Comparison of ENCODE assay signal across 15 cellular contexts in the genomic region with DNA sequence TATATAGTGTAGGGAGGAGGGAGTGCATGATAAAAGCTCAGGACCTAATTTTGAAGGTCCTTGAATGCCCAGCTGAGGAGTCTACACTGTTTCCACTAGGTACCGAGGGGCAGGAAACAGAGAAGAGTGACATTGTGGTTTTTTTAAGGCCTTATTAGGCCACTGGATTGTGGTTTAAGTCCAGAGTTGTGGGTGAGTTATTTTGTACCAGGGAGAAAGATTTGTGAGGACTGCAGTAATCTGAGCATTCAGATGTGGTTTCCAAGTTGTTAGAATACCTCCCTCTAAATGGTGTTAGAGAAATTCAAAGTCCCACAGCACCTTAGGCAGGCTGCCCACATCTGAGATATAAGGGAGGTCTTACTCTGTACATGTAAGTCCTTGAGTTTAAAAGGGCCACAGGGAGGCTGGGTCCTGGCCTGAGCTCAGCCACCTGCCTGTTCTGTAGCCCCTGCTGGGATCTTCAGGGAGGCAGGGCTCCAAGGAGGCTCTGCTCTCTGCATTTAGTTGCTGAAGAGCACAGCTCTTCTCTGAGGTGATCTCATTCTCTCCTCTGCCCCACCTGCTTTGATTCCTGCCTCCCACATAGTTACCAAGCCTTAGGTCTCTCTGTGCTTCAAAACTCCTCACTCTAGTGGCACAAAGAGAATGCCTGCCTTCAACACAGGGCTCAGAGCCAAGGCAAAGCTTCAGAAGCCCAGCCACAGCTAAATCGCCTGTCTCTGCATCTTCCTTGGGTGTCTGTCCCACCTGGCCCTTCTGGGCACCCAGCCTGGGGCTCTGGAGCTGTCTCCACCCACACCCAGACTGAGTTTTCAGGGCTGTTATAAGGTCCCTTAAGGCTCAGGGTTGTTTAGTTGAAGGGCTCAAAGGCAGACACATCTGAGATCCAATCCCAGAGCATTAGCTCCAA.
DNase-seq lines count a peak whose midpoint lies in the region; ATAC-seq, FAIRE-seq and TF ChIP-seq lines count a peak whose summit lies in the region.
"Had no signal": no experiment of that assay in that cellular context is flagged by ENCODE, and none has a peak within 500 bp of the region (broad histone marks: within the 10 kb centered on the region; RNA-seq: fewer than 3 reads in every experiment).

No MANE protein-coding gene starts in this region.

- peaks cover 26% of the 10 kb centered on the region for H3K4me1 ChIP-seq in astrocyte (ENCODE audit: insufficient read depth, low read length)
- H3K4me1 ChIP-seq in suprapubic skin, result no peaks in the 10 kb centered on the region
- H3K4me1 ChIP-seq: testis had no signal

- peak; percentile 44 for ATAC-seq in HG02981 (IDR thresholded peaks at IDR 0.05; ENCODE audit: unreplicated experiment)
- ATAC-seq: activated CD8-positive, alpha-beta T cell treated with anti-CD3 and anti-CD28 coated beads, Interleukin-2, amount 10 ng/mL, durations not matched to agents 7 days and 5 days had no signal

- no peaks in the 10 kb centered on the region for H3K36me3 Mint-ChIP-seq in astrocyte (ENCODE audit: low read depth, unreplicated experiment)
- H3K36me3 Mint-ChIP-seq: activated naive CD4-positive, alpha-beta T cell treated with anti-CD3 and anti-CD28 coated beads, Interleukin-2, amount 50 U/mL, for 72 hours had no signal

- 51% methylated on average over 2 of the region's 2 CpGs for WGBS in suprapubic skin

- H3K27ac ChIP-seq in astrocyte (ENCODE audit: low read depth, low read length) (no peak overlapping the region), suprapubic skin (peak overlapping the region; percentile 12)
- H3K27ac ChIP-seq: coronary artery, testis had no signal

- H4K20me1 ChIP-seq in astrocyte (ENCODE audit: insufficient read depth, low read length), result no peaks in the 10 kb centered on the region

- H3K4me2 ChIP-seq in astrocyte (ENCODE audit: low read length), result peak overlapping the region; percentile 2

- no peak for TF ChIP-seq CTCF in astrocyte (IDR thresholded peaks at IDR 0.05; ENCODE audit: insufficient read depth, low read depth, low read length)
- TF ChIP-seq CTCF in suprapubic skin (IDR thresholded peaks at IDR 0.05), result no peak

- H3K27me3 Mint-ChIP-seq in astrocyte (ENCODE audit: low read depth, unreplicated experiment), result no peaks in the 10 kb centered on the region

- no peak for TF ChIP-seq EP300 in suprapubic skin (IDR thresholded peaks at IDR 0.05)

- H3K9me3 Mint-ChIP-seq in astrocyte (ENCODE audit: unreplicated experiment), result peaks cover 4% of the 10 kb centered on the region
- H3K9me3 Mint-ChIP-seq: activated naive CD4-positive, alpha-beta T cell treated with anti-CD3 and anti-CD28 coated beads, Interleukin-2, amount 50 U/mL, for 72 hours had no signal

- TF ChIP-seq POLR2A in suprapubic skin (IDR thresholded peaks at IDR 0.05), result no peak

- H3K27ac Mint-ChIP-seq in astrocyte (ENCODE audit: unreplicated experiment), result no peak overlapping the region
- H3K27ac Mint-ChIP-seq: activated CD8-positive, alpha-beta T cell treated with anti-CD3 and anti-CD28 coated beads, Interleukin-2, amount 10 ng/mL, durations not matched to agents 7 days and 5 days; activated naive CD4-positive, alpha-beta T cell treated with anti-CD3 and anti-CD28 coated beads, Interleukin-2, amount 50 U/mL, for 72 hours had no signal

- H2AFZ ChIP-seq in astrocyte (ENCODE audit: low read depth, low read length), result no peak overlapping the region

- H3K4me3 Mint-ChIP-seq in astrocyte (ENCODE audit: unreplicated experiment), result no peak overlapping the region
- H3K4me3 Mint-ChIP-seq: activated CD8-positive, alpha-beta T cell treated with anti-CD3 and anti-CD28 coated beads, Interleukin-2, amount 10 ng/mL, durations not matched to agents 7 days and 5 days had no signal

- no peaks in the 10 kb centered on the region for H3K27me3 ChIP-seq in astrocyte (ENCODE audit: insufficient read depth, low read length)
- no peaks in the 10 kb centered on the region for H3K27me3 ChIP-seq in suprapubic skin
- H3K27me3 ChIP-seq: testis had no signal

- H3K4me1 Mint-ChIP-seq in astrocyte (ENCODE audit: low read depth, unreplicated experiment), result peaks cover 21% of the 10 kb centered on the region

- H3K9me3 ChIP-seq in astrocyte (ENCODE audit: insufficient read depth, low read depth, low read length) (peaks cover 3% of the 10 kb centered on the region), suprapubic skin (no peaks in the 10 kb centered on the region)
- H3K9me3 ChIP-seq: testis had no signal

- FAIRE-seq in astrocyte (lab: Jason Lieb, UNC), result no peak
- FAIRE-seq in GM19239 (lab: Jason Lieb, UNC), result no peak
- FAIRE-seq: A204.1 had no signal

- no peaks in the 10 kb centered on the region for H3K79me2 ChIP-seq in astrocyte (ENCODE audit: insufficient read depth, low read length)

- no peaks in the 10 kb centered on the region for H3K36me3 ChIP-seq in astrocyte (ENCODE audit: insufficient read depth, low read length)
- H3K36me3 ChIP-seq in suprapubic skin, result no peaks in the 10 kb centered on the region

- H3K4me3 ChIP-seq in astrocyte (ENCODE audit: insufficient read depth, low read depth, low read length), result no peak overlapping the region
- H3K4me3 ChIP-seq in suprapubic skin, result no peak overlapping the region
- H3K4me3 ChIP-seq: coronary artery, testis had no signal

- H3K9ac ChIP-seq in astrocyte (ENCODE audit: low read length), result no peak overlapping the region

- DNase-seq in NOMO-1 treated with dmso at 0.1 percent for 144 hours (lab: John Stamatoyannopoulos, UW; ENCODE audit: unreplicated experiment) (peak; percentile 8), NOMO-1 treated with DMSO at 0.1 percent for 48 hours (lab: John Stamatoyannopoulos, UW; ENCODE audit: unreplicated experiment) (no peak), astrocyte (ENCODE audit: low read depth) (peak; percentile 82), suprapubic skin (ENCODE audit: low spot score in 2 of 2) (no peak), AG08396 (ENCODE audit: low spot score) (no peak), GM19239 (ENCODE audit: insufficient read length, low spot score) (no peak), SHP77 (lab: John Stamatoyannopoulos, UW) (no peak)
- DNase-seq: activated CD8-positive, alpha-beta T cell treated with anti-CD3 and anti-CD28 coated beads, Interleukin-2, amount 10 ng/mL, durations not matched to agents 7 days and 5 days; Kasumi-1; T-helper 9 cell; testis had no signal

Comparison
In these comparisons a context has a peak if more than half of its experiments do, and no peak if none do; other contexts are left out.
1. DNase-seq: peak in NOMO-1 treated with dmso at 0.1 percent for 144 hours (single experiment) and astrocyte (single experiment); none in NOMO-1 treated with DMSO at 0.1 percent for 48 hours (single experiment), suprapubic skin (0 of 2), AG08396 (single experiment), GM19239 (single experiment) and SHP77 (0 of 2).